Comparison of ENCODE assay signal across 14 cellular contexts in genomic region chr4:140003851-140004579, GRCh38.
DNase-seq lines count a peak whose midpoint lies in the region; ATAC-seq and TF ChIP-seq lines count a peak whose summit lies in the region.
"Had no signal": no experiment of that assay in that cellular context is flagged by ENCODE, and none has a peak within 500 bp of the region (broad histone marks: within the 10 kb centered on the region; RNA-seq: fewer than 3 reads in every experiment).

No MANE protein-coding gene starts in this region.

- peak overlapping the region; percentile 56 for H3K4me3 ChIP-seq in HUES6 (ENCODE audit: low read depth, low read length)
- H3K4me3 ChIP-seq in cardiac fibroblast (replicated peaks in 1 of 2; ENCODE audit: low read depth in 2 of 2, low read length in 2 of 2): peak overlapping the region; percentile 24 to 27
- peak overlapping the region; percentile 60 for H3K4me3 ChIP-seq in skeletal muscle satellite cell (ENCODE audit: low read length)

- peaks cover 30% of the 10 kb centered on the region for H3K4me1 ChIP-seq in HUES6 (ENCODE audit: control insufficient read depth, insufficient read depth, low read length)
- H3K4me1 ChIP-seq in skeletal muscle satellite cell (ENCODE audit: control insufficient read depth, insufficient read depth, low read length): no peaks in the 10 kb centered on the region

- H3K9ac ChIP-seq in HUES6 (ENCODE audit: low read length) (no peak overlapping the region), skeletal muscle satellite cell (ENCODE audit: low read depth, low read length) (peak overlapping the region; percentile 30)

- H3K36me3 ChIP-seq in HUES6 (ENCODE audit: control insufficient read depth, insufficient read depth, low read length) (no peaks in the 10 kb centered on the region), skeletal muscle satellite cell (ENCODE audit: insufficient read depth, low read length) (no peaks in the 10 kb centered on the region)
- H3K36me3 ChIP-seq: spleen had no signal

- H3K27me3 ChIP-seq in HUES6 (ENCODE audit: control insufficient read depth, insufficient read depth, low read length) (peaks cover 6% of the 10 kb centered on the region; the same call in 1 of the 2 replicates), skeletal muscle satellite cell (ENCODE audit: control insufficient read depth, insufficient read depth, low read length) (no peaks in the 10 kb centered on the region)
- H3K27me3 ChIP-seq: spleen had no signal

- H3K27ac Mint-ChIP-seq in activated CD8-positive, alpha-beta T cell treated with anti-CD3 and anti-CD28 coated beads for 36 hours: no peak overlapping the region
- H3K27ac Mint-ChIP-seq: T-cell had no signal

- intact Hi-C loops in activated CD8-positive, alpha-beta T cell treated with anti-CD3 and anti-CD28 coated beads for 36 hours (cut with micrococcal nuclease): loop anchor here (10.0 kb wide), 1 partner anchor 269 kb away; no protein-coding TSS in a partner anchor

- TF ChIP-seq CTCF in cardiac fibroblast (IDR thresholded peaks at IDR 0.05; ENCODE audit: low read depth, low read length): no peak
- TF ChIP-seq CTCF in activated CD8-positive, alpha-beta T cell treated with anti-CD3 and anti-CD28 coated beads for 36 hours (IDR thresholded peaks at IDR 0.05): no peak

- peaks cover 5% of the 10 kb centered on the region for H3K27me3 Mint-ChIP-seq in activated CD8-positive, alpha-beta T cell treated with anti-CD3 and anti-CD28 coated beads for 36 hours

- H3K9me3 ChIP-seq in HUES6 (ENCODE audit: control insufficient read depth, insufficient read depth, low read depth, low read length): no peaks in the 10 kb centered on the region
- H3K9me3 ChIP-seq in skeletal muscle satellite cell (replicated peaks; ENCODE audit: low read length): no peaks in the 10 kb centered on the region
- H3K9me3 ChIP-seq: spleen had no signal

- no peak for ATAC-seq in GM21526 (IDR thresholded peaks at IDR 0.05; ENCODE audit: low FRiP score, unreplicated experiment)
- ATAC-seq in activated CD8-positive, alpha-beta T cell treated with anti-CD3 and anti-CD28 coated beads for 36 hours: no peak
- ATAC-seq: T-cell had no signal

- peak overlapping the region; percentile 76 for H3K4me2 ChIP-seq in skeletal muscle satellite cell (ENCODE audit: low read length)

- CTCF ChIA-PET in activated CD8-positive, alpha-beta T cell treated with anti-CD3 and anti-CD28 coated beads for 36 hours (lab: Charles Lee): interaction anchor here (1.0 to 1.1 kb wide), 2 partner anchors 8 to 356 kb away, joined by 3 to 4 read pairs; no protein-coding TSS in a partner anchor

- POLR2A ChIA-PET in activated CD8-positive, alpha-beta T cell treated with anti-CD3 and anti-CD28 coated beads for 36 hours (lab: Charles Lee): no interaction called here

- no peak overlapping the region for H3K4me3 Mint-ChIP-seq in activated CD8-positive, alpha-beta T cell treated with anti-CD3 and anti-CD28 coated beads for 36 hours
- H3K4me3 Mint-ChIP-seq: T-cell had no signal

- DNase-seq in cardiac fibroblast (ENCODE audit: low read depth in 2 of 2) (no peak), left kidney (ENCODE audit: low read depth, low spot score) (peak; percentile 49), iPS-NIHi7 (ENCODE audit: extremely low spot score) (no peak)
- no peak for DNase-seq in central memory CD4-positive, alpha-beta T cell
- DNase-seq in activated CD8-positive, alpha-beta T cell treated with anti-CD3 and anti-CD28 coated beads for 36 hours: no peak
- DNase-seq: activated T-cell treated with anti-CD3 and anti-CD28 coated beads, Interleukin-2, amount 50 U/mL, for 48 hours; foreskin melanocyte; GDM1; MV-4-11; spleen; T-cell had no signal

- H3K27ac ChIP-seq in HUES6 (ENCODE audit: low read depth, low read length): no peak overlapping the region

- H3K4me1 Mint-ChIP-seq in activated CD8-positive, alpha-beta T cell treated with anti-CD3 and anti-CD28 coated beads for 36 hours (ENCODE audit: low read depth): no peaks in the 10 kb centered on the region
- H3K4me1 Mint-ChIP-seq: T-cell had no signal

- H3K36me3 Mint-ChIP-seq in activated CD8-positive, alpha-beta T cell treated with anti-CD3 and anti-CD28 coated beads for 36 hours (ENCODE audit: low read depth): no peaks in the 10 kb centered on the region
- H3K36me3 Mint-ChIP-seq: T-cell had no signal

- H3K9me3 Mint-ChIP-seq in activated CD8-positive, alpha-beta T cell treated with anti-CD3 and anti-CD28 coated beads for 36 hours: no peaks in the 10 kb centered on the region
- H3K9me3 Mint-ChIP-seq: T-cell had no signal
